In the genomic region with DNA sequence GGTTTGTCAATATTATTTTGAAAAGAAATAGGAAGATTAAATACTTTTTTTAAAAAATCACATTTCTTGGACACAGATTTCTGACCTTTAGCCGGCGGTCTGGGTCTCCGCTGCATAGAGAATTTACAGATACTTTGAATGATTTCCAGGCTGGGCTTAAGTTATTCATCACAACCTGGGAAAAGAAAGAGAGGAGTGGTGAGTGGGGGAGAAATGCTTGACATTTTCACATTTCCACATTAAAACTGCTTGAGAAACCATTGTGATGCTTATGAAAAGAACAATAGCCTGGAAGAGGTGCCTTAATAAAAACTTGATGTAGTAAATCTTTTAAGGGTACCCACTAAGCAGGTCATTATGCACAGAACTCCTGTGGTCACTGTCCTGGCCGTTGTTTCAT, we compare ENCODE assay signal across 25 cellular contexts.
"Had no signal": no experiment of that assay in that cellular context is flagged by ENCODE, and none has a peak within 500 bp of the region (broad histone marks: within the 10 kb centered on the region; RNA-seq: fewer than 3 reads in every experiment).

No MANE protein-coding gene starts in this region.

- H3K27ac ChIP-seq: HL-60, RWPE1, SJCRH30 had no signal

- H3K36me3 ChIP-seq: MG63, SJCRH30 had no signal

- ATAC-seq: HepG2, Panc1, PC-3, SK-N-SH treated with all-trans-retinoic acid at 6 μM for 48 hours had no signal

- H3K4me1 ChIP-seq: SJCRH30 had no signal

- H3K9me3 ChIP-seq: MG63, SJCRH30 had no signal

- DNase-seq: IMR-90, Karpas-422, KG1, MG63, NCI-H1092, NCI-H1105 treated with DMSO at 0.1 percent for 48 hours, NCI-H1417 treated with DMSO at 0.1 percent for 48 hours, NCI-H146, NCI-H1694 treated with DMSO at 0.1 percent for 48 hours, NCI-H1930, NCI-H2081, NCI-H2107, NCI-H2227 treated with DMSO at 0.1 percent for 48 hours, NCI-H524, NCI-H526 treated with DMSO at 0.1 percent for 48 hours, NCI-H748 treated with DMSO at 0.1 percent for 48 hours, PC-3, SHP77 treated with DMSO at 0.1 percent for 48 hours, SJCRH30, T-helper 1 cell had no signal

- H3K4me3 ChIP-seq: MG63, SJCRH30 had no signal
